In the genomic region with DNA sequence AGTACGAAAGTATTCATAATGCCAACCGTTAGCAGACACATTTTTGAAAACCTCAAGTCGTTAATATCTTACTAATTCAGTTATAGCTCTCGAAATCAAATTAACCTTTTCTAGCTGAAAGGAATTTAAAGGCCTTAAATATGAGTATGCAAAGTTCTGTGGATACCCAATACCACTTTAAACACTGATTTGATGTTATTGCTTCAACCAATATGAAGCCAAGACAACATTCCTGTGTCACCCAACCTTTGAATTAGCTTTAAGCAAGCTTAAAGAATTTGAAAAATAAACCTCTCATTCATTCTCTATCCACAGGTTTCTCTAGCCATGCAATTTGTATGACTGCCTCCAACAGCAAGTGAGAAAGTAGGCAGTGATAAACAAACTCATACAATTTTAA, we compare ENCODE assay signal across 11 cellular contexts.
DNase-seq lines count a peak whose midpoint lies in the region; ATAC-seq and TF ChIP-seq lines count a peak whose summit lies in the region.
"Had no signal": no experiment of that assay in that cellular context is flagged by ENCODE, and none has a peak within 500 bp of the region (broad histone marks: within the 10 kb centered on the region; RNA-seq: fewer than 3 reads in every experiment).

No MANE protein-coding gene starts in this region.

- H3K27ac ChIP-seq in heart right ventricle (peak overlapping the region in 5 of 10 donors; percentile 29 to 85 (median 69)), breast epithelium (no peak overlapping the region), mesenchymal stem cell (ENCODE audit: low read length, poor library complexity, severe bottlenecking) (peak overlapping the region; percentile 73), upper lobe of right lung (peak overlapping the region; percentile 55)

- no peak for DNase-seq in heart right ventricle
- no peak for DNase-seq in cardiac septum (ENCODE audit: low spot score)
- DNase-seq in breast epithelium (ENCODE audit: low spot score in 2 of 2) = no peak
- DNase-seq in mesenchymal stem cell = peak; percentile 22
- DNase-seq in upper lobe of right lung = no peak
- DNase-seq in GM13976 (ENCODE audit: low spot score) = no peak
- no peak for DNase-seq in AG20443 (ENCODE audit: low spot score)
- DNase-seq in stimulated activated naive CD4-positive, alpha-beta T cell treated with Interleukin-2 at 50 U/mL for 16 hours (lab: John Stamatoyannopoulos, UW) = no peak
- DNase-seq: effector CD4-positive, alpha-beta T cell; immature natural killer cell had no signal

- H3K27me3 ChIP-seq in heart right ventricle (no peaks in the 10 kb centered on the region), breast epithelium (no peaks in the 10 kb centered on the region), mesenchymal stem cell (ENCODE audit: control insufficient read depth in 1 of 2, insufficient read depth in 1 of 2, low read length in 2 of 2) (no peaks in the 10 kb centered on the region), upper lobe of right lung (no peaks in the 10 kb centered on the region)

- no peaks in the 10 kb centered on the region for H3K36me3 ChIP-seq in heart right ventricle
- no peaks in the 10 kb centered on the region for H3K36me3 ChIP-seq in breast epithelium
- no peaks in the 10 kb centered on the region for H3K36me3 ChIP-seq in mesenchymal stem cell (ENCODE audit: control insufficient read depth in 1 of 2, insufficient read depth in 2 of 2, low read depth in 1 of 2, low read length in 2 of 2)
- H3K36me3 ChIP-seq in upper lobe of right lung = no peaks in the 10 kb centered on the region

- H2BK12ac ChIP-seq in mesenchymal stem cell (ENCODE audit: low read length in 2 of 2) = no peak overlapping the region

- no peak overlapping the region for H3K4ac ChIP-seq in mesenchymal stem cell (ENCODE audit: low read depth in 1 of 2, low read length in 2 of 2)

- in situ Hi-C loops in GM13976 (cut with MboI; ENCODE audit: low sequenced_read_pairs, unreplicated experiment) = no loop called here

- H2BK120ac ChIP-seq in mesenchymal stem cell (ENCODE audit: low read depth, low read length) = no peak overlapping the region

- no peak overlapping the region for H2AK5ac ChIP-seq in mesenchymal stem cell (ENCODE audit: low read length, severe bottlenecking)

- no peak overlapping the region for H3K14ac ChIP-seq in mesenchymal stem cell (ENCODE audit: low read length in 2 of 2)

- no peak for TF ChIP-seq POLR2A in breast epithelium (IDR thresholded peaks at IDR 0.05)

- H3K4me3 ChIP-seq in heart right ventricle (peak overlapping the region in 9 of 10 donors; percentile 6 to 63 (median 50)), breast epithelium (peak overlapping the region; percentile 26 to 60 (median 35)), mesenchymal stem cell (ENCODE audit: insufficient read depth in 1 of 2, low read depth in 1 of 2, low read length in 2 of 2) (peak overlapping the region in 1 of 2 experiments; percentile 72), upper lobe of right lung (peak overlapping the region; percentile 51)

- intact Hi-C loops in heart right ventricle (cut with DNase I) = loop anchor here in 1 of 10 donors (10.0 kb wide), 1 partner anchor 106 kb away; no protein-coding TSS in a partner anchor
- intact Hi-C loops in cardiac septum (cut with DNase I) = no loop called here
- intact Hi-C loops in breast epithelium (cut with DNase I; ENCODE audit: low total_unique reads) = no loop called here
- intact Hi-C loops in upper lobe of right lung (cut with DNase I) = no loop called here

- no peak overlapping the region for H2BK5ac ChIP-seq in mesenchymal stem cell (ENCODE audit: low read depth, low read length, poor library complexity, severe bottlenecking)

- ATAC-seq in heart right ventricle (no peak), upper lobe of right lung (no peak)
- ATAC-seq: activated T-helper 17 cell treated with anti-CD3 and anti-CD28 coated beads, Interleukin-2, amount 50 U/mL, for 72 hours had no signal

- TF ChIP-seq CTCF in heart right ventricle (IDR thresholded peaks at IDR 0.05) (no peak), breast epithelium (IDR thresholded peaks at IDR 0.05) (no peak), upper lobe of right lung (IDR thresholded peaks at IDR 0.05) (no peak), GM13976 (IDR thresholded peaks at IDR 0.05; ENCODE audit: borderline replicate concordance, control extremely low read depth, extremely low read depth, insufficient read depth, missing control alignments) (no peak)

- H3K9me3 ChIP-seq in heart right ventricle = no peaks in the 10 kb centered on the region
- H3K9me3 ChIP-seq in breast epithelium = no peaks in the 10 kb centered on the region
- no peaks in the 10 kb centered on the region for H3K9me3 ChIP-seq in mesenchymal stem cell (ENCODE audit: control insufficient read depth, low read length)
- no peaks in the 10 kb centered on the region for H3K9me3 ChIP-seq in upper lobe of right lung

- H3K18ac ChIP-seq in mesenchymal stem cell (ENCODE audit: low read depth in 1 of 2, low read length in 2 of 2) = no peak overlapping the region

- no peak overlapping the region for H3K23ac ChIP-seq in mesenchymal stem cell (ENCODE audit: low read length in 2 of 2)

- H2AFZ ChIP-seq in mesenchymal stem cell (ENCODE audit: low read depth, low read length) = no peak overlapping the region

- H4K8ac ChIP-seq in mesenchymal stem cell (ENCODE audit: low read length) = no peak overlapping the region

- H2BK15ac ChIP-seq in mesenchymal stem cell (ENCODE audit: low read depth, poor library complexity, severe bottlenecking) = no peak overlapping the region

- H4K91ac ChIP-seq in mesenchymal stem cell (ENCODE audit: low read length) = no peak overlapping the region

- peak overlapping the region; percentile 39 for H3K4me2 ChIP-seq in mesenchymal stem cell (ENCODE audit: low read length, poor library complexity, severe bottlenecking)

- H3K4me1 ChIP-seq in heart right ventricle (peaks cover 0 to 45% (median 0%) of the 10 kb centered on the region in 9 donors), breast epithelium (no peaks in the 10 kb centered on the region), mesenchymal stem cell (ENCODE audit: control insufficient read depth, insufficient read depth, low read depth, low read length) (peaks cover 2% of the 10 kb centered on the region), upper lobe of right lung (peaks cover 5% of the 10 kb centered on the region)

- WGBS in heart right ventricle, 2 donors = 62 to 76% methylated on average over 4 of the region's 4 CpGs
- WGBS in mesenchymal stem cell = no CpG with 5 or more reads among the region's 4 CpGs

- H3K79me1 ChIP-seq in mesenchymal stem cell (replicated peaks; ENCODE audit: low read length, poor library complexity, severe bottlenecking) = peaks cover 3% of the 10 kb centered on the region

- peak overlapping the region; percentile 68 for H3K9ac ChIP-seq in mesenchymal stem cell (ENCODE audit: low read length)

Comparison
In these comparisons a context has a peak if more than half of its experiments do, and no peak if none do; other contexts are left out.
1. H3K27ac ChIP-seq: peak in mesenchymal stem cell (single experiment) and upper lobe of right lung (single experiment); none in breast epithelium (0 of 2).